1 cellular context compared by ENCODE assay signal in the genomic region with DNA sequence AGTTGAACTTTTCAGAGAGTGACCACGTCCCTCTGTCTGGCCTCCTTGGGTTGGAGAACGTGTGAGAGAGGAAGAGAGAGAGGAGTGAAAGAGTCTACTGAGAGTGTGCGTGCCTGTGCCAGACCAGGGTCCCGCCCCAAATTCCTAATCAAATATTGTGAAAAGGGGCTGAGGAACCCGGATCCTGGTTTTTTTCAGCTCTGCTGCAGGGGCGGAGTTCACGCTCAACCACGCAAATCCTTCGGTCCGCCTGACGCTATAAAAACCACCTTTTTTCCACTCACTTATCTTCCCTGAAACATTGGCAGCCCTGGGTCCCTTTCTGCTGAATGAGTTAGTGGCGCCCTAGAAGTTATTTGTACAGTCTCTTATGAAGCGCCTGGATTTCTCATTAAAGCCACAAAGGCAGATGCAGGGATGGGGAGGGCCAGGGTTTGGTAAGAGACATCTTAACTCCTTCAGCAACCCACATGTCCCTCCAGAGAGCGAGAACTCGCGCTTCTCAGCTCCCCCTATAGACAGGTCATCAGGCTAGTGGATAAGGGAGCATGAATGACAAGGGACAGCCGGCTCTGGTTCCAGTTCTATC.
TF ChIP-seq lines count a peak whose summit lies in the region.

Gene FMOD (minus strand): TSS at position 86 of the 589 bp plus-strand sequence. CDS start 2,852 bp downstream, outside the sequence.

TF ChIP-seq in GM23338, 12 proteins besides CTCF, POLR2A, EP300 and RAD21 (continued from another document):
- no peak for TF ChIP-seq STAT1 (IDR thresholded peaks at IDR 0.05; ENCODE audit: unreplicated experiment)
- no peak for TF ChIP-seq ZNF331 (CRISPR knock-in tag; IDR thresholded peaks at IDR 0.05; ENCODE audit: low read depth)
- TF ChIP-seq NANOG (IDR thresholded peaks at IDR 0.05; ENCODE audit: borderline replicate concordance) = no peak
- no peak for TF ChIP-seq ZNF462 (CRISPR knock-in tag; IDR thresholded peaks at IDR 0.05)
